In genomic region chr15:87929835-87930234, GRCh38 we compare ENCODE assay signal across 20 cellular contexts.
DNase-seq lines count a peak whose midpoint lies in the region; ATAC-seq, FAIRE-seq and TF ChIP-seq lines count a peak whose summit lies in the region.
"Had no signal": no experiment of that assay in that cellular context is flagged by ENCODE, and none has a peak within 500 bp of the region (broad histone marks: within the 10 kb centered on the region; RNA-seq: fewer than 3 reads in every experiment).

No MANE protein-coding gene starts in this region.

- intact Hi-C loops in K562 (cut with micrococcal nuclease), result no loop called here

- H3K27ac ChIP-seq in K562 (ENCODE audit: extremely low read depth, low read depth, low read length), result no peak overlapping the region
- H3K27ac ChIP-seq: GM23248, HL-60 had no signal

- TF ChIP-seq POLR2A in K562 (conservative IDR thresholded peaks at IDR 0.05), result no peak

- DNase-seq in BE2C (peak; percentile 81), SK-N-DZ (ENCODE audit: low spot score) (peak; percentile 47), K562 (ENCODE audit: extremely low read depth in 1 of 4, low spot score in 3 of 4) (peak; percentile 9 to 42 (median 32)), epidermal melanocyte (ENCODE audit: insufficient read length, low spot score) (no peak), SW 1271 (lab: John Stamatoyannopoulos, UW) (no peak), MV-4-11 (lab: John Stamatoyannopoulos, UW) (no peak)
- DNase-seq: C1 segment of cervical spinal cord; CD4-positive, CD25-positive, alpha-beta regulatory T cell; CD8-positive, alpha-beta memory T cell; COR-L47; DMS79 treated with DMSO at 0.1 percent for 48 hours; EL; GM23248; KBM-7 had no signal

- H3K9me1 ChIP-seq in K562 (ENCODE audit: control insufficient read depth, insufficient read depth, low read length), result no peaks in the 10 kb centered on the region

- H2AFZ ChIP-seq in K562 (ENCODE audit: low read depth, low read length), result no peak overlapping the region
- H2AFZ ChIP-seq: GM23248 had no signal

- peak; percentile 69 for ATAC-seq in K562
- ATAC-seq in GM21526 (IDR thresholded peaks at IDR 0.05; ENCODE audit: low FRiP score, unreplicated experiment), result no peak
- ATAC-seq: GM12878 had no signal

- H3K4me1 ChIP-seq in BE2C (peaks cover 13% of the 10 kb centered on the region), K562 (replicated peaks in 1 of 2; ENCODE audit: control insufficient read depth in 2 of 2, insufficient read depth in 2 of 2, low read length in 2 of 2) (no peaks in the 10 kb centered on the region)
- H3K4me1 ChIP-seq: HAP-1 had no signal

- in situ Hi-C loops in K562 (cut with MboI), result no loop called here

- no peaks in the 10 kb centered on the region for H3K27me3 ChIP-seq in BE2C
- H3K27me3 ChIP-seq in K562 (ENCODE audit: control insufficient read depth in 2 of 2, insufficient read depth in 2 of 2, low read length in 2 of 2), result no peaks in the 10 kb centered on the region

- H3K9ac ChIP-seq in K562 (ENCODE audit: insufficient read depth in 1 of 2, low read depth in 2 of 2, low read length in 2 of 2), result no peak overlapping the region
- H3K9ac ChIP-seq: GM23248 had no signal

- H3K4me3 ChIP-seq in BE2C (ENCODE audit: low read depth, low read length) (no peak overlapping the region), K562 (no peak overlapping the region)
- H3K4me3 ChIP-seq: GM12878, GM23248, HAP-1 had no signal

- CTCF ChIA-PET in K562 (lab: Yijun Ruan, JAX; ENCODE audit: low intra/inter-chr PET ratio), result no interaction called here

- 0% methylated on average over 2 of the region's 2 CpGs for WGBS in K562 (ENCODE audit: insufficient coverage, low coverage, missing lambda C conversion rate)

- no TSS peak for BruUV-seq in K562 (replicated peaks; lab: Mats Ljungman, UMichigan)

- TF ChIP-seq RAD21 in Ishikawa (IDR thresholded peaks at IDR 0.05; ENCODE audit: low read depth), result no peak
- no peak for TF ChIP-seq RAD21 in K562 (CRISPR knock-in tag; conservative IDR thresholded peaks at IDR 0.05 in 1 of 2, IDR thresholded peaks at IDR 0.05 in 1 of 2)

- H3K9me3 ChIP-seq in BE2C, result no peaks in the 10 kb centered on the region
- H3K9me3 ChIP-seq in K562 (replicated peaks; ENCODE audit: control insufficient read depth, insufficient read depth, low read depth, low read length), result no peaks in the 10 kb centered on the region

- POLR2A ChIA-PET in K562 (lab: Yijun Ruan, JAX), result no interaction called here

- TF ChIP-seq CTCF in BE2C (IDR thresholded peaks at IDR 0.05; ENCODE audit: low read depth, low read length) (no peak), K562 (IDR thresholded peaks at IDR 0.05 in 2 of 3, conservative IDR thresholded peaks at IDR 0.05 in 1 of 3; ENCODE audit: insufficient read depth in 2 of 3, low read depth in 1 of 3, low read length in 3 of 3) (no peak)

- H4K20me1 ChIP-seq in K562 (replicated peaks; ENCODE audit: control insufficient read depth, insufficient read depth, low read length), result no peaks in the 10 kb centered on the region

- H3K36me3 ChIP-seq in BE2C, result no peaks in the 10 kb centered on the region
- H3K36me3 ChIP-seq in K562 (ENCODE audit: control insufficient read depth, insufficient read depth, low read length), result no peaks in the 10 kb centered on the region
- H3K36me3 ChIP-seq: HAP-1 had no signal

- no peak overlapping the region for H3K4me2 ChIP-seq in K562 (ENCODE audit: insufficient read depth, low read length)

- H3K79me2 ChIP-seq in K562 (ENCODE audit: control insufficient read depth, insufficient read depth, low read length), result no peaks in the 10 kb centered on the region

- TF ChIP-seq EP300 in Ishikawa (IDR thresholded peaks at IDR 0.05; ENCODE audit: borderline replicate concordance), result no peak
- no peak for TF ChIP-seq EP300 in K562 (IDR thresholded peaks at IDR 0.05; ENCODE audit: low read length)

- peak; percentile 29 for FAIRE-seq in K562 (lab: Jason Lieb, UNC)
- FAIRE-seq: D721Med, GM12878 had no signal

TF ChIP-seq in Ishikawa, 13 proteins besides CTCF, POLR2A, EP300 and RAD21:
- TF ChIP-seq USF1 (IDR thresholded peaks at IDR 0.05) (0 out of 2 replicates have a peak, but pooled peaks have one; percentile 14), TEAD4 (IDR thresholded peaks at IDR 0.05) (no peak)

TF ChIP-seq in K562, 482 proteins besides CTCF, POLR2A, EP300 and RAD21:
- TF ChIP-seq SPI1 (IDR thresholded peaks at IDR 0.05; ENCODE audit: borderline replicate concordance, low read depth, low read length) (no peak), DDX20 (tag; IDR thresholded peaks at IDR 0.05; ENCODE audit: low read depth) (no peak), NFYB (IDR thresholded peaks at IDR 0.05; ENCODE audit: extremely low read depth, insufficient read length) (peak; percentile 66)

Comparison
In these comparisons a context has a peak if more than half of its experiments do, and no peak if none do; other contexts are left out.
1. DNase-seq: peak in BE2C (single experiment), SK-N-DZ (single experiment) and K562 (4 of 4); none in epidermal melanocyte (single experiment), SW 1271 (0 of 2) and MV-4-11 (single experiment).